In genomic region chr21:20790113-20790512, GRCh38 we compare ENCODE assay signal across 32 cellular contexts.
DNase-seq lines count a peak whose midpoint lies in the region; TF ChIP-seq lines count a peak whose summit lies in the region.
"Had no signal": no experiment of that assay in that cellular context is flagged by ENCODE, and none has a peak within 500 bp of the region (broad histone marks: within the 10 kb centered on the region; RNA-seq: fewer than 3 reads in every experiment).

No MANE protein-coding gene starts in this region.

- H3K4me3 ChIP-seq in HUES6 (ENCODE audit: low read depth, low read length) (0 out of 2 replicates have a peak overlapping the region, but pooled peaks have one; percentile 21), choroid plexus epithelial cell (ENCODE audit: low read depth, low read length) (no peak overlapping the region), iPS DF 6.9 (ENCODE audit: low read length) (no peak overlapping the region), skeletal muscle satellite cell (ENCODE audit: low read length) (peak overlapping the region; percentile 7), sigmoid colon (no peak overlapping the region)
- H3K4me3 ChIP-seq: coronary artery, heart right ventricle, left lung, thyroid gland had no signal

- WGBS in iPS DF 6.9 (ENCODE audit: insufficient coverage, insufficient read length): no CpG with 5 or more reads among the region's 1 CpG
- WGBS in sigmoid colon, 2 donors: 75 to 76% methylated on average over 1 of the region's 1 CpG

- H3K9me3 ChIP-seq in HUES6 (ENCODE audit: control insufficient read depth, insufficient read depth, low read depth, low read length) (peaks cover 4% of the 10 kb centered on the region; the same call in 1 of the 2 replicates), iPS DF 6.9 (ENCODE audit: control insufficient read depth, insufficient read depth, low read length) (no peaks in the 10 kb centered on the region), skeletal muscle satellite cell (replicated peaks; ENCODE audit: low read length) (no peaks in the 10 kb centered on the region), sigmoid colon (no peaks in the 10 kb centered on the region)
- H3K9me3 ChIP-seq: BE2C, thyroid gland had no signal

- H3K4me2 ChIP-seq in skeletal muscle satellite cell (ENCODE audit: low read length): peak overlapping the region; percentile 38

- H3K36me3 ChIP-seq in HUES6 (ENCODE audit: control insufficient read depth, insufficient read depth, low read length) (no peaks in the 10 kb centered on the region), iPS DF 6.9 (ENCODE audit: control insufficient read depth, insufficient read depth, low read length) (no peaks in the 10 kb centered on the region), skeletal muscle satellite cell (ENCODE audit: insufficient read depth, low read length) (no peaks in the 10 kb centered on the region), sigmoid colon (no peaks in the 10 kb centered on the region)
- H3K36me3 ChIP-seq: BE2C, heart right ventricle, left lung, thyroid gland had no signal

- H3K27me3 ChIP-seq in HUES6 (ENCODE audit: control insufficient read depth, insufficient read depth, low read length) (no peaks in the 10 kb centered on the region), iPS DF 6.9 (ENCODE audit: control insufficient read depth, insufficient read depth, low read length) (no peaks in the 10 kb centered on the region), skeletal muscle satellite cell (ENCODE audit: control insufficient read depth, insufficient read depth, low read length) (no peaks in the 10 kb centered on the region), sigmoid colon (no peaks in the 10 kb centered on the region)
- H3K27me3 ChIP-seq: BE2C, heart right ventricle, left lung, thyroid gland had no signal

- peak overlapping the region; percentile 91 for H3K27ac ChIP-seq in HUES6 (ENCODE audit: low read depth, low read length)
- no peak overlapping the region for H3K27ac ChIP-seq in iPS DF 6.9 (ENCODE audit: low read length)
- H3K27ac ChIP-seq in sigmoid colon: no peak overlapping the region
- H3K27ac ChIP-seq: coronary artery, heart right ventricle, left lung, thyroid gland, VCaP had no signal

- TF ChIP-seq EP300 in sigmoid colon (IDR thresholded peaks at IDR 0.05): no peak

- DNase-seq in choroid plexus epithelial cell (ENCODE audit: low read depth): peak; percentile 53
- DNase-seq in iPS DF 6.9 (ENCODE audit: low read depth, low spot score): peak; percentile 47
- DNase-seq in sigmoid colon: no peak
- no peak for DNase-seq in SKM-1 (lab: John Stamatoyannopoulos, UW; ENCODE audit: unreplicated experiment)
- no peak for DNase-seq in T-helper 9 cell
- DNase-seq: activated CD4-positive, alpha-beta T cell treated with anti-CD3 and anti-CD28 coated beads for 48 hours; activated naive CD4-positive, alpha-beta T cell treated with anti-CD3 and anti-CD28 coated beads, Interleukin-2, amount 50 U/mL, for 16 hours; BE2C; CD8-positive, alpha-beta T cell; effector CD8-positive, alpha-beta T cell; EL; HCEC 1CT; heart right ventricle; IMR-90; islet precursor cell; left lung; MV-4-11; NCI-H1436 treated with DMSO at 0.1 percent for 48 hours; NCI-H2107; NCI-H345; NCI-H748 treated with DMSO at 0.1 percent for 48 hours; posterior cingulate gyrus; right cardiac atrium; SHP77; stimulated activated naive CD8-positive, alpha-beta T cell treated with anti-CD3 and anti-CD28 coated beads, Interleukin-15, amount 100 ng/mL, for 72 hours; SW 1271; T1000; thyroid gland had no signal

- TF ChIP-seq CTCF in choroid plexus epithelial cell (conservative IDR thresholded peaks at IDR 0.05; ENCODE audit: low read depth, low read length) (no peak), sigmoid colon (IDR thresholded peaks at IDR 0.05) (no peak)

- intact Hi-C loops in sigmoid colon (cut with DNase I): no loop called here

- no peak for TF ChIP-seq POLR2A in sigmoid colon (IDR thresholded peaks at IDR 0.05)

- H3K9ac ChIP-seq in HUES6 (ENCODE audit: low read length) (no peak overlapping the region), skeletal muscle satellite cell (ENCODE audit: low read depth, low read length) (no peak overlapping the region)

- H3K4me1 ChIP-seq in HUES6 (ENCODE audit: control insufficient read depth, insufficient read depth, low read length): peaks cover 24% of the 10 kb centered on the region
- 0 out of 2 replicates have a peak, but pooled peaks cover 1% of the 10 kb centered on the region for H3K4me1 ChIP-seq in iPS DF 6.9 (ENCODE audit: control insufficient read depth, insufficient read depth, low read length)
- peaks cover 9% of the 10 kb centered on the region for H3K4me1 ChIP-seq in skeletal muscle satellite cell (ENCODE audit: control insufficient read depth, insufficient read depth, low read length)
- no peaks in the 10 kb centered on the region for H3K4me1 ChIP-seq in sigmoid colon
- H3K4me1 ChIP-seq: BE2C, heart right ventricle, left lung, thyroid gland had no signal

Comparison
In these comparisons a context has a peak if more than half of its experiments do, and no peak if none do; other contexts are left out.
1. H3K4me3 ChIP-seq: peak in HUES6 (single experiment) and skeletal muscle satellite cell (single experiment); none in choroid plexus epithelial cell (single experiment), iPS DF 6.9 (single experiment) and sigmoid colon (0 of 4).
2. DNase-seq: peak in choroid plexus epithelial cell (single experiment) and iPS DF 6.9 (single experiment); none in sigmoid colon (single experiment), SKM-1 (single experiment) and T-helper 9 cell (single experiment).